ENCODE assay signal across 13 cellular contexts in genomic region chr10:90579602-90580242, GRCh38.
DNase-seq lines count a peak whose midpoint lies in the region; ATAC-seq and TF ChIP-seq lines count a peak whose summit lies in the region.
"Had no signal": no experiment of that assay in that cellular context is flagged by ENCODE, and none has a peak within 500 bp of the region (broad histone marks: within the 10 kb centered on the region; RNA-seq: fewer than 3 reads in every experiment).

No MANE protein-coding gene starts in this region.

- H2AFZ ChIP-seq in smooth muscle cell (ENCODE audit: low read depth) (peak overlapping the region; percentile 4), OCI-LY7 (ENCODE audit: low read length) (no peak overlapping the region)

- BruUV-seq in OCI-LY7 (replicated peaks; lab: Mats Ljungman, UMichigan) = no TSS peak

- no peak overlapping the region for H3K4me3 ChIP-seq in RWPE2 (ENCODE audit: severe bottlenecking)
- H3K4me3 ChIP-seq in fibroblast of pulmonary artery (replicated peaks; ENCODE audit: low read depth, low read length) = no peak overlapping the region
- no peak overlapping the region for H3K4me3 ChIP-seq in smooth muscle cell
- H3K4me3 ChIP-seq in OCI-LY7 (ENCODE audit: low read depth, low read length, poor library complexity, severe bottlenecking) = no peak overlapping the region
- H3K4me3 ChIP-seq: left ventricle myocardium inferior had no signal

- H3K36me3 ChIP-seq in RWPE2 (ENCODE audit: low read depth) (no peaks in the 10 kb centered on the region), smooth muscle cell (ENCODE audit: low read depth) (no peaks in the 10 kb centered on the region), OCI-LY7 (ENCODE audit: insufficient read depth, low read length) (no peaks in the 10 kb centered on the region)
- H3K36me3 ChIP-seq: left ventricle myocardium inferior had no signal

- H3K9me3 ChIP-seq in RWPE2 (ENCODE audit: severe bottlenecking) (no peaks in the 10 kb centered on the region), smooth muscle cell (replicated peaks; ENCODE audit: low read depth) (no peaks in the 10 kb centered on the region), OCI-LY7 (ENCODE audit: low read length) (no peaks in the 10 kb centered on the region)
- H3K9me3 ChIP-seq: left ventricle myocardium inferior had no signal

- H3K4me2 ChIP-seq in smooth muscle cell = no peak overlapping the region
- no peak overlapping the region for H3K4me2 ChIP-seq in OCI-LY7 (ENCODE audit: low read length)

- H3K9me2 ChIP-seq in OCI-LY7 (ENCODE audit: insufficient read depth, low read length) = no peaks in the 10 kb centered on the region

- H3K9ac ChIP-seq in smooth muscle cell (ENCODE audit: low read depth) = no peak overlapping the region

- ATAC-seq in RWPE2 (ENCODE audit: low read depth) = peak; percentile 79
- no peak for ATAC-seq in HG02981 (IDR thresholded peaks at IDR 0.05; ENCODE audit: unreplicated experiment)
- ATAC-seq: sciatic nerve had no signal

- CTCF ChIA-PET in OCI-LY7 (lab: Charles Lee; ENCODE audit: unreplicated experiment) = no interaction called here

- WGBS in smooth muscle cell (ENCODE audit: low lambda C conversion rate) = 25% methylated on average over 1 of the region's 1 CpG

- POLR2A ChIA-PET in OCI-LY7 (lab: Charles Lee) = no interaction called here

- intact Hi-C loops in OCI-LY7 (cut with micrococcal nuclease; ENCODE audit: unreplicated experiment) = no loop called here

- H3K79me2 ChIP-seq in smooth muscle cell (ENCODE audit: low read depth) = no peaks in the 10 kb centered on the region
- no peaks in the 10 kb centered on the region for H3K79me2 ChIP-seq in OCI-LY7 (ENCODE audit: insufficient read depth, low read depth, low read length)

- H3K27ac ChIP-seq in RWPE2 (ENCODE audit: poor library complexity, severe bottlenecking) (no peak overlapping the region), smooth muscle cell (ENCODE audit: low read depth) (peak overlapping the region; percentile 39), OCI-LY7 (ENCODE audit: low read depth, low read length, poor library complexity, severe bottlenecking) (no peak overlapping the region)
- H3K27ac ChIP-seq: left ventricle myocardium inferior had no signal

- DNase-seq in DMS53 (lab: John Stamatoyannopoulos, UW) (peak; percentile 62), DMS53 treated with DMSO at 0.1 percent for 48 hours (lab: John Stamatoyannopoulos, UW; ENCODE audit: unreplicated experiment) (no peak), RWPE2 (ENCODE audit: low spot score) (no peak), fibroblast of pulmonary artery (ENCODE audit: low read depth) (peak; percentile 54), smooth muscle cell (lab: John Stamatoyannopoulos, UW; ENCODE audit: unreplicated experiment) (no peak), OCI-LY7 (ENCODE audit: low spot score) (no peak), NCI-H345 (lab: John Stamatoyannopoulos, UW) (no peak)
- DNase-seq: KG1; left ventricle myocardium inferior; NCI-H774; stimulated activated CD8-positive, alpha-beta memory T cell treated with anti-CD3 and anti-CD28 coated beads, Interleukin-4, amount 100 ng/mL, for 48 hours had no signal

- H3K27me3 ChIP-seq in RWPE2 (ENCODE audit: insufficient read depth, poor library complexity, severe bottlenecking) = no peaks in the 10 kb centered on the region
- H3K27me3 ChIP-seq in smooth muscle cell (ENCODE audit: low read depth) = no peaks in the 10 kb centered on the region

- H3F3A ChIP-seq in smooth muscle cell (ENCODE audit: low read depth) = peaks cover 2% of the 10 kb centered on the region

- no peaks in the 10 kb centered on the region for H4K20me1 ChIP-seq in smooth muscle cell (ENCODE audit: low read depth)
- no peaks in the 10 kb centered on the region for H4K20me1 ChIP-seq in OCI-LY7 (ENCODE audit: insufficient read depth, low read length)

- H3K4me1 ChIP-seq in RWPE2 (ENCODE audit: insufficient read depth, poor library complexity, severe bottlenecking) (peaks cover 7% of the 10 kb centered on the region), smooth muscle cell (ENCODE audit: low read depth) (no peaks in the 10 kb centered on the region), OCI-LY7 (ENCODE audit: insufficient read depth, low read length, poor library complexity, severe bottlenecking) (no peaks in the 10 kb centered on the region)
- H3K4me1 ChIP-seq: left ventricle myocardium inferior had no signal

- TF ChIP-seq CTCF in RWPE2 (IDR thresholded peaks at IDR 0.05; ENCODE audit: poor library complexity, severe bottlenecking) (peak; percentile 34), fibroblast of pulmonary artery (IDR thresholded peaks at IDR 0.05; ENCODE audit: low read length, missing control alignments) (peak; percentile 42), smooth muscle cell (IDR thresholded peaks at IDR 0.05; ENCODE audit: borderline replicate concordance, insufficient read depth, poor library complexity, severe bottlenecking) (peak; percentile 22), OCI-LY7 (conservative IDR thresholded peaks at IDR 0.05; ENCODE audit: low read length) (no peak)

Comparison
In these comparisons a context has a peak if more than half of its experiments do, and no peak if none do; other contexts are left out.
1. DNase-seq: peak in DMS53 (single experiment) and fibroblast of pulmonary artery (single experiment); none in DMS53 treated with DMSO at 0.1 percent for 48 hours (single experiment), RWPE2 (single experiment), smooth muscle cell (single experiment), OCI-LY7 (single experiment) and NCI-H345 (single experiment).